In genomic region chr1:40709100-40709801, GRCh38 we compare ENCODE assay signal across 8 cellular contexts. TPM values are rescaled to one million over a fixed set of nuclear protein-coding genes. Genes with fewer than 3 reads are reported as not detected.
DNase-seq lines count a peak whose midpoint lies in the region; ATAC-seq, FAIRE-seq and TF ChIP-seq lines count a peak whose summit lies in the region.

No MANE protein-coding gene starts in this region.

- intact Hi-C loops in activated naive CD4-positive, alpha-beta T cell treated with anti-CD3 and anti-CD28 coated beads for 36 hours (cut with micrococcal nuclease): loop anchor here (1.0 kb wide), 1 partner anchor 17 kb away; no protein-coding TSS in a partner anchor

- H3K9me2 ChIP-seq in GM23338 (ENCODE audit: insufficient read depth): no peaks in the 10 kb centered on the region

- H3K4me1 ChIP-seq in GM23338 (ENCODE audit: insufficient read depth) (peaks cover 32% of the 10 kb centered on the region), neuron (ENCODE audit: insufficient read depth, low read length) (peaks cover 31% of the 10 kb centered on the region)

- no peaks in the 10 kb centered on the region for H3K36me3 ChIP-seq in GM23338 (ENCODE audit: insufficient read depth)
- H3K36me3 ChIP-seq in neuron (ENCODE audit: insufficient read depth, low read length): peaks cover 11% of the 10 kb centered on the region

- peaks cover 92% of the 10 kb centered on the region for H3K79me2 ChIP-seq in GM23338 (replicated peaks; ENCODE audit: insufficient read depth)

- peak; percentile 95 for ATAC-seq in GM23338

- no peak for TF ChIP-seq CTCF in GM23338 (conservative IDR thresholded peaks at IDR 0.05; ENCODE audit: low read depth in 2 of 2)

- H3K36me3 Mint-ChIP-seq in GM23338 (ENCODE audit: low read depth): peaks cover 11% of the 10 kb centered on the region; the same call in 2 of the 3 replicates
- H3K36me3 Mint-ChIP-seq in activated naive CD4-positive, alpha-beta T cell treated with anti-CD3 and anti-CD28 coated beads for 36 hours (ENCODE audit: low read depth): peaks cover 15% of the 10 kb centered on the region

- H3K27me3 ChIP-seq in GM23338 (ENCODE audit: insufficient read depth) (no peaks in the 10 kb centered on the region), neuron (ENCODE audit: insufficient read depth, low read length) (no peaks in the 10 kb centered on the region)

- H2AFZ ChIP-seq in GM23338 (no peak overlapping the region), neuron (ENCODE audit: low read depth, low read length) (peak overlapping the region; percentile 36)

- DNase-seq in EL (peak; percentile 95), GM23338 (ENCODE audit: low spot score) (peak; percentile 98), Kasumi-1 (lab: John Stamatoyannopoulos, UW) (peak; percentile 97 to 98), SIG-M5 (lab: John Stamatoyannopoulos, UW) (peak; percentile 83), frontal cortex (ENCODE audit: low spot score in 2 of 2) (peak; percentile 38 to 75), stromal cell of bone marrow (ENCODE audit: low read depth) (peak; percentile 95)
- DNase-seq in activated naive CD4-positive, alpha-beta T cell treated with anti-CD3 and anti-CD28 coated beads for 36 hours: peak; percentile 86

- H3K4me3 ChIP-seq in GM23338 (peak overlapping the region; percentile 50), neuron (ENCODE audit: low read length) (peak overlapping the region; percentile 84)

- CTCF ChIA-PET in activated naive CD4-positive, alpha-beta T cell treated with anti-CD3 and anti-CD28 coated beads for 36 hours (lab: Charles Lee): interaction anchor here (0.7 to 1.1 kb wide), 2 partner anchors 10 to 15 kb away, joined by 3 to 4 read pairs; no protein-coding TSS in a partner anchor

- H4K20me1 ChIP-seq in GM23338 (replicated peaks; ENCODE audit: insufficient read depth): no peaks in the 10 kb centered on the region

- no peak for FAIRE-seq in frontal cortex (lab: Jason Lieb, UNC)

- peak overlapping the region; percentile 73 for H3K27ac ChIP-seq in GM23338 (ENCODE audit: low read depth)

- peak overlapping the region; percentile 68 for H3K4me2 ChIP-seq in GM23338

- H3K9me3 ChIP-seq in neuron (ENCODE audit: low read length): no peaks in the 10 kb centered on the region

- no peaks in the 10 kb centered on the region for H3K9me3 Mint-ChIP-seq in GM23338
- H3K9me3 Mint-ChIP-seq in activated naive CD4-positive, alpha-beta T cell treated with anti-CD3 and anti-CD28 coated beads for 36 hours: no peaks in the 10 kb centered on the region

- peaks cover 45% of the 10 kb centered on the region for H3K4me1 Mint-ChIP-seq in GM23338
- peaks cover 58% of the 10 kb centered on the region for H3K4me1 Mint-ChIP-seq in activated naive CD4-positive, alpha-beta T cell treated with anti-CD3 and anti-CD28 coated beads for 36 hours (ENCODE audit: low read depth)

- peak overlapping the region; percentile 96 for H3K4me3 Mint-ChIP-seq in GM23338
- H3K4me3 Mint-ChIP-seq in activated naive CD4-positive, alpha-beta T cell treated with anti-CD3 and anti-CD28 coated beads for 36 hours: peak overlapping the region; percentile 84

- H3F3A ChIP-seq in GM23338 (replicated peaks; ENCODE audit: low read depth): no peaks in the 10 kb centered on the region

- H3K27me3 Mint-ChIP-seq in GM23338 (ENCODE audit: insufficient read depth, low read depth, poor library complexity): peaks cover 4% of the 10 kb centered on the region
- no peaks in the 10 kb centered on the region for H3K27me3 Mint-ChIP-seq in activated naive CD4-positive, alpha-beta T cell treated with anti-CD3 and anti-CD28 coated beads for 36 hours (ENCODE audit: low read depth)

- H3K27ac Mint-ChIP-seq in GM23338: peak overlapping the region; percentile 99
- peak overlapping the region; percentile 90 for H3K27ac Mint-ChIP-seq in activated naive CD4-positive, alpha-beta T cell treated with anti-CD3 and anti-CD28 coated beads for 36 hours

TF ChIP-seq in GM23338, 12 proteins besides CTCF, POLR2A, EP300 and RAD21:
- TF ChIP-seq EZH2 (IDR thresholded peaks at IDR 0.05; ENCODE audit: low read depth, unreplicated experiment): no peak
- peak; percentile 82 for TF ChIP-seq POLR2AphosphoS5 (IDR thresholded peaks at IDR 0.05; ENCODE audit: low read depth)
- peak; percentile 87 for TF ChIP-seq CREB1 (CRISPR knock-in tag; IDR thresholded peaks at IDR 0.05; ENCODE audit: low read depth)

RNA-seq across cellular contexts. Expression of gene NFYC, which starts 17.7 kb away (rescaled TPM):
- 37.8 and 42.7 TPM in 2 replicates for total RNA-seq in GM23338 (2014; rRNA removed; shearing (Covaris generic))
- 34.5 and 36.2 TPM in 2 replicates for polyA plus RNA-seq in GM23338 (2016; fragmentation: Nextera tagmentation; extraction: Ambion mirVana)
- total RNA-seq in activated naive CD4-positive, alpha-beta T cell treated with anti-CD3 and anti-CD28 coated beads for 36 hours: 10 to 100 TPM; 53.5 to 63.1 TPM
- 31.8 TPM for total RNA-seq in frontal cortex

RNA-seq across cellular contexts. Expression of gene RIMS3, which starts 43.8 kb away (rescaled TPM):
- 19.7 and 27.2 TPM in 2 replicates for total RNA-seq in GM23338 (2014; rRNA removed; shearing (Covaris generic))
- 6.9 and 8.7 TPM in 2 replicates for polyA plus RNA-seq in GM23338 (2016; fragmentation: Nextera tagmentation; extraction: Ambion mirVana)
- total RNA-seq in activated naive CD4-positive, alpha-beta T cell treated with anti-CD3 and anti-CD28 coated beads for 36 hours: 1 to 10 TPM; 3.6 to 3.7 TPM
- 24.1 TPM for total RNA-seq in frontal cortex

Comparison
In these comparisons a context has a peak if more than half of its experiments do, and no peak if none do; other contexts are left out.
1. Peak in every context shown above with its lines: DNase-seq, ATAC-seq, H3K4me3 ChIP-seq and H3K27ac ChIP-seq.